8 cellular contexts compared by ENCODE assay signal in genomic region chr15:50116477-50116876, GRCh38.
A peak's percentile ranks its signal among the peaks of the same experiment; 100 is the strongest.
DNase-seq lines count a peak whose midpoint lies in the region; ATAC-seq, FAIRE-seq and TF ChIP-seq lines count a peak whose summit lies in the region.

No MANE protein-coding gene starts in this region.

- TF ChIP-seq POLR2A in H54 (IDR thresholded peaks at IDR 0.05; ENCODE audit: low read depth, low read length) = no peak

- ATAC-seq in HG03045 (IDR thresholded peaks at IDR 0.05; ENCODE audit: unreplicated experiment) = no peak

- DNase-seq in H54 (ENCODE audit: insufficient read length, low spot score) = peak; percentile 5
- DNase-seq in OCI-M1 (lab: John Stamatoyannopoulos, UW) = peak; percentile 87
- peak; percentile 46 for DNase-seq in fibroblast of peridontal ligament (ENCODE audit: extremely low read depth)
- DNase-seq in middle frontal gyrus (ENCODE audit: extremely low spot score, low spot score) = no peak
- DNase-seq in cortex of kidney (lab: John Stamatoyannopoulos, UW) = no peak
- no peak for DNase-seq in activated gamma-delta T cell treated with Interleukin-2 at 50 U/mL for 16 hours

- FAIRE-seq in H54 (lab: Jason Lieb, UNC) = peak; percentile 67

- peak; percentile 40 for TF ChIP-seq CTCF in C4-2B (conservative IDR thresholded peaks at IDR 0.05)

- no peak overlapping the region for H3K27ac ChIP-seq in C4-2B

Comparison
In these comparisons a context has a peak if more than half of its experiments do, and no peak if none do; other contexts are left out.
1. DNase-seq: peak in H54 (single experiment), OCI-M1 (single experiment) and fibroblast of peridontal ligament (single experiment); none in middle frontal gyrus (single experiment), cortex of kidney (single experiment) and activated gamma-delta T cell treated with Interleukin-2 at 50 U/mL for 16 hours (single experiment).